In genomic region chr19:50794074-50794777, GRCh38 we compare ENCODE assay signal across 1 cellular context.
TF ChIP-seq lines count a peak whose summit lies in the region.

No MANE protein-coding gene starts in this region.

TF ChIP-seq in K562, 482 proteins besides CTCF, POLR2A, EP300 and RAD21 (continued from another document and continues in another):
- TF ChIP-seq TFAP4 (CRISPR knock-in tag; IDR thresholded peaks at IDR 0.05; ENCODE audit: borderline replicate concordance) (peak; percentile 50; the same call in 1 of the 2 replicates), MCM3 (IDR thresholded peaks at IDR 0.05) (no peak), CSDE1 (IDR thresholded peaks at IDR 0.05) (no peak), ZNF75A (CRISPR knock-in tag; IDR thresholded peaks at IDR 0.05) (no peak), ZNF274 (IDR thresholded peaks at IDR 0.05; ENCODE audit: borderline replicate concordance, low read depth, low read length) (no peak), KLF10 (CRISPR knock-in tag; IDR thresholded peaks at IDR 0.05) (no peak), ZNF740 (CRISPR knock-in tag; IDR thresholded peaks at IDR 0.05) (no peak), ZNF740 (tag; IDR thresholded peaks at IDR 0.05) (no peak), GABPA (tag; conservative IDR thresholded peaks at IDR 0.05; ENCODE audit: low read depth) (no peak), ARID3B (CRISPR knock-in tag; IDR thresholded peaks at IDR 0.05; ENCODE audit: borderline replicate concordance) (no peak), WHSC1 (IDR thresholded peaks at IDR 0.05; ENCODE audit: low read length) (no peak), GTF2F1 (IDR thresholded peaks at IDR 0.05; ENCODE audit: low read depth, low read length) (no peak), TEAD2 (tag; IDR thresholded peaks at IDR 0.05) (no peak), ZBTB33 (CRISPR knock-in tag; IDR thresholded peaks at IDR 0.05) (peak; percentile 17; the same call in 1 of the 2 replicates), KLF1 (tag; IDR thresholded peaks at IDR 0.05) (peak; percentile 42; the same call in 1 of the 2 replicates), ZSCAN29 (IDR thresholded peaks at IDR 0.05) (no peak), POLR2AphosphoS2 (IDR thresholded peaks at IDR 0.05; ENCODE audit: low read length) (no peak), HDAC3 (IDR thresholded peaks at IDR 0.05; ENCODE audit: borderline replicate concordance, partially characterized antibody) (no peak), YY1 (IDR thresholded peaks at IDR 0.05; ENCODE audit: borderline replicate concordance in 1 of 3, control insufficient read depth in 1 of 3, extremely low read depth in 1 of 3, insufficient read depth in 3 of 3, insufficient read length in 1 of 3, insufficient replicate concordance in 2 of 3, low read depth in 1 of 3, low read length in 2 of 3) (peak in 2 of 3 experiments; percentile 70 to 75), KDM4B (IDR thresholded peaks at IDR 0.05; ENCODE audit: borderline replicate concordance in 2 of 2, low read depth in 1 of 2) (no peak), SIRT6 (IDR thresholded peaks at IDR 0.05; ENCODE audit: low read depth, low read length) (peak; percentile 70), CTBP1 (IDR thresholded peaks at IDR 0.05; ENCODE audit: borderline replicate concordance) (peak; percentile 12; the same call in 1 of the 2 replicates), PHB (CRISPR knock-in tag; IDR thresholded peaks at IDR 0.05) (no peak), FOXA3 (CRISPR knock-in tag; conservative IDR thresholded peaks at IDR 0.05 in 1 of 2, IDR thresholded peaks at IDR 0.05 in 1 of 2) (no peak; a peak in 1 of 4 replicates), CBFA2T3 (IDR thresholded peaks at IDR 0.05) (0 out of 2 replicates have a peak, but pooled peaks have one; percentile 11), REST (CRISPR knock-in tag; IDR thresholded peaks at IDR 0.05; ENCODE audit: low read depth) (peak; percentile 6; the same call in 1 of the 2 replicates), ZNF717 (CRISPR knock-in tag; IDR thresholded peaks at IDR 0.05) (no peak), MYNN (IDR thresholded peaks at IDR 0.05) (no peak; the same call in 1 of the 2 replicates), MYNN (CRISPR knock-in tag; IDR thresholded peaks at IDR 0.05) (no peak), RBM14 (IDR thresholded peaks at IDR 0.05; ENCODE audit: borderline replicate concordance, insufficient read depth, low read depth, low read length) (no peak), SAFB2 (IDR thresholded peaks at IDR 0.05; ENCODE audit: borderline replicate concordance, low read depth, low read length, severe bottlenecking) (no peak), PHF21A (IDR thresholded peaks at IDR 0.05; ENCODE audit: borderline replicate concordance, low read depth) (no peak), ARID2 (IDR thresholded peaks at IDR 0.05) (no peak), PBX2 (CRISPR knock-in tag; IDR thresholded peaks at IDR 0.05; ENCODE audit: low read depth) (no peak), PBX2 (tag; conservative IDR thresholded peaks at IDR 0.05; ENCODE audit: low read depth) (0 out of 2 replicates have a peak, but pooled peaks have one; percentile 12), MAFK (IDR thresholded peaks at IDR 0.05; ENCODE audit: low read length) (no peak)
- TF ChIP-seq, protein P1, sequence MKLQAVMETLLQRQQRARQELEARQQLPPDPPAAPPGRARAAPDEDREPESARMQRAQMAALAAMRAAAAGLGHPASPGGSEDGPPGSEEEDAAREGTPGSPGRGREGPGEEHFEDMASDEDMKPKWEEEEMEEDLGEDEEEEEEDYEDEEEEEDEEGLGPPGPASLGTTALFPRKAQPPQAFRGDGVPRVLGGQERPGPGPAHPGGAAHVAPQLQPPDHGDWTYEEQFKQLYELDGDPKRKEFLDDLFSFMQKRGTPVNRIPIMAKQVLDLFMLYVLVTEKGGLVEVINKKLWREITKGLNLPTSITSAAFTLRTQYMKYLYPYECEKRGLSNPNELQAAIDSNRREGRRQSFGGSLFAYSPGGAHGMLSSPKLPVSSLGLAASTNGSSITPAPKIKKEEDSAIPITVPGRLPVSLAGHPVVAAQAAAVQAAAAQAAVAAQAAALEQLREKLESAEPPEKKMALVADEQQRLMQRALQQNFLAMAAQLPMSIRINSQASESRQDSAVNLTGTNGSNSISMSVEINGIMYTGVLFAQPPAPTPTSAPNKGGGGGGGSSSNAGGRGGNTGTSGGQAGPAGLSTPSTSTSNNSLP (IDR thresholded peaks at IDR 0.05; ENCODE audit: borderline replicate concordance, low read depth, low read length) = no peak
- TF ChIP-seq, protein P2, sequence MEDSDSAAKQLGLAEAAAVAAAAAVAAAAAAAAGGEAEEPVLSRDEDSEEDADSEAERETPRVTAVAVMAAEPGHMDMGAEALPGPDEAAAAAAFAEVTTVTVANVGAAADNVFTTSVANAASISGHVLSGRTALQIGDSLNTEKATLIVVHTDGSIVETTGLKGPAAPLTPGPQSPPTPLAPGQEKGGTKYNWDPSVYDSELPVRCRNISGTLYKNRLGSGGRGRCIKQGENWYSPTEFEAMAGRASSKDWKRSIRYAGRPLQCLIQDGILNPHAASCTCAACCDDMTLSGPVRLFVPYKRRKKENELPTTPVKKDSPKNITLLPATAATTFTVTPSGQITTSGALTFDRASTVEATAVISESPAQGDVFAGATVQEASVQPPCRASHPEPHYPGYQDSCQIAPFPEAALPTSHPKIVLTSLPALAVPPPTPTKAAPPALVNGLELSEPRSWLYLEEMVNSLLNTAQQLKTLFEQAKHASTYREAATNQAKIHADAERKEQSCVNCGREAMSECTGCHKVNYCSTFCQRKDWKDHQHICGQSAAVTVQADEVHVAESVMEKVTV (CRISPR knock-in tag; IDR thresholded peaks at IDR 0.05) = peak; percentile 27; the same call in 1 of the 2 replicates
- TF ChIP-seq, protein P3, sequence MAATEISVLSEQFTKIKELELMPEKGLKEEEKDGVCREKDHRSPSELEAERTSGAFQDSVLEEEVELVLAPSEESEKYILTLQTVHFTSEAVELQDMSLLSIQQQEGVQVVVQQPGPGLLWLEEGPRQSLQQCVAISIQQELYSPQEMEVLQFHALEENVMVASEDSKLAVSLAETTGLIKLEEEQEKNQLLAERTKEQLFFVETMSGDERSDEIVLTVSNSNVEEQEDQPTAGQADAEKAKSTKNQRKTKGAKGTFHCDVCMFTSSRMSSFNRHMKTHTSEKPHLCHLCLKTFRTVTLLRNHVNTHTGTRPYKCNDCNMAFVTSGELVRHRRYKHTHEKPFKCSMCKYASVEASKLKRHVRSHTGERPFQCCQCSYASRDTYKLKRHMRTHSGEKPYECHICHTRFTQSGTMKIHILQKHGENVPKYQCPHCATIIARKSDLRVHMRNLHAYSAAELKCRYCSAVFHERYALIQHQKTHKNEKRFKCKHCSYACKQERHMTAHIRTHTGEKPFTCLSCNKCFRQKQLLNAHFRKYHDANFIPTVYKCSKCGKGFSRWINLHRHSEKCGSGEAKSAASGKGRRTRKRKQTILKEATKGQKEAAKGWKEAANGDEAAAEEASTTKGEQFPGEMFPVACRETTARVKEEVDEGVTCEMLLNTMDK (IDR thresholded peaks at IDR 0.05; ENCODE audit: borderline replicate concordance, insufficient read depth, low read depth, low read length, poor library complexity, severe bottlenecking) = peak; percentile 97
- TF ChIP-seq, protein P4, sequence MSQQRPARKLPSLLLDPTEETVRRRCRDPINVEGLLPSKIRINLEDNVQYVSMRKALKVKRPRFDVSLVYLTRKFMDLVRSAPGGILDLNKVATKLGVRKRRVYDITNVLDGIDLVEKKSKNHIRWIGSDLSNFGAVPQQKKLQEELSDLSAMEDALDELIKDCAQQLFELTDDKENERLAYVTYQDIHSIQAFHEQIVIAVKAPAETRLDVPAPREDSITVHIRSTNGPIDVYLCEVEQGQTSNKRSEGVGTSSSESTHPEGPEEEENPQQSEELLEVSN (IDR thresholded peaks at IDR 0.05; ENCODE audit: borderline replicate concordance in 1 of 2, extremely low read depth in 1 of 2, insufficient read depth in 1 of 2, insufficient read length in 1 of 2, low read depth in 1 of 2, low read length in 1 of 2, poor library complexity in 1 of 2, severe bottlenecking in 1 of 2) = peak; percentile 75 to 94
